ENCODE assay signal across 18 cellular contexts in genomic region chr3:105093371-105093770, GRCh38.
DNase-seq lines count a peak whose midpoint lies in the region; ATAC-seq and TF ChIP-seq lines count a peak whose summit lies in the region.
"Had no signal": no experiment of that assay in that cellular context is flagged by ENCODE, and none has a peak within 500 bp of the region (broad histone marks: within the 10 kb centered on the region; RNA-seq: fewer than 3 reads in every experiment).

No MANE protein-coding gene starts in this region.

- H3K9me3 ChIP-seq in WERI-Rb-1 (ENCODE audit: severe bottlenecking): no peaks in the 10 kb centered on the region
- H3K9me3 ChIP-seq in neural cell (ENCODE audit: low read length): no peaks in the 10 kb centered on the region
- no peaks in the 10 kb centered on the region for H3K9me3 ChIP-seq in transverse colon
- H3K9me3 ChIP-seq: BE2C, SK-N-SH had no signal

- WGBS in transverse colon (ENCODE audit: low coverage in 1 of 2), 2 donors: 62 to 91% methylated on average over 2 of the region's 2 CpGs

- no peaks in the 10 kb centered on the region for H3K9me2 ChIP-seq in neural cell (ENCODE audit: insufficient read depth, low read length)
- H3K9me2 ChIP-seq: SK-N-SH had no signal

- in situ Hi-C loops in transverse colon (cut with MboI; ENCODE audit: low pct_ligation_motif_present in 1 of 4, low pct_unique_long_range_greater_than_20kb in 1 of 4, low sequenced_read_pairs in 3 of 4): no loop called here

- no peak overlapping the region for H2AFZ ChIP-seq in neural cell (ENCODE audit: low read depth, low read length)

- H3K9ac ChIP-seq in neural cell (ENCODE audit: low read length): no peak overlapping the region
- H3K9ac ChIP-seq: SK-N-SH had no signal

- H3K4me1 ChIP-seq in transverse colon: no peaks in the 10 kb centered on the region
- H3K4me1 ChIP-seq: A549, BE2C had no signal

- no peaks in the 10 kb centered on the region for H3F3A ChIP-seq in neural cell (ENCODE audit: insufficient read depth, low read length, poor library complexity, severe bottlenecking)

- H3K4me2 ChIP-seq in neural cell (ENCODE audit: low read length): no peak overlapping the region
- H3K4me2 ChIP-seq: A549, SK-N-SH had no signal

- H3K4me3 ChIP-seq in WERI-Rb-1 (ENCODE audit: low read depth, low read length) (no peak overlapping the region), neural cell (ENCODE audit: low read length) (no peak overlapping the region), transverse colon (no peak overlapping the region)
- H3K4me3 ChIP-seq: A549 had no signal

- DNase-seq in NCI-H524 (lab: John Stamatoyannopoulos, UW): peak; percentile 97 to 99
- DNase-seq in WERI-Rb-1: peak; percentile 22
- DNase-seq in transverse colon: no peak
- no peak for DNase-seq in NCI-H446 treated with DMSO at 0.1 percent for 48 hours (lab: John Stamatoyannopoulos, UW)
- DNase-seq: BE2C, DMS153, NCI-H1105, NCI-H2029, NCI-H345, SIG-M5, SK-N-SH had no signal

- H3K36me3 ChIP-seq in WERI-Rb-1: no peaks in the 10 kb centered on the region
- no peaks in the 10 kb centered on the region for H3K36me3 ChIP-seq in neural cell (ENCODE audit: insufficient read depth, low read length)
- no peaks in the 10 kb centered on the region for H3K36me3 ChIP-seq in transverse colon
- H3K36me3 ChIP-seq: BE2C had no signal

- no peak for TF ChIP-seq RAD21 in neural cell (conservative IDR thresholded peaks at IDR 0.05)

- H3K27ac ChIP-seq in WERI-Rb-1 (no peak overlapping the region), neural cell (ENCODE audit: low read length) (no peak overlapping the region), transverse colon (no peak overlapping the region)
- H3K27ac ChIP-seq: A549 had no signal

- H4K20me1 ChIP-seq in neural cell (ENCODE audit: insufficient read depth): no peaks in the 10 kb centered on the region

- TF ChIP-seq EP300 in neural cell (conservative IDR thresholded peaks at IDR 0.05; ENCODE audit: poor library complexity, severe bottlenecking) (peak; percentile 57), transverse colon (IDR thresholded peaks at IDR 0.05; ENCODE audit: low read depth) (no peak)

- TF ChIP-seq CTCF in WERI-Rb-1 (IDR thresholded peaks at IDR 0.05; ENCODE audit: low read depth, low read length) (no peak), neural cell (IDR thresholded peaks at IDR 0.05; ENCODE audit: poor library complexity, severe bottlenecking) (no peak), transverse colon (IDR thresholded peaks at IDR 0.05) (no peak)

- intact Hi-C loops in transverse colon (cut with DNase I; ENCODE audit: low total_unique reads): no loop called here

- H3K27me3 ChIP-seq in WERI-Rb-1 (ENCODE audit: insufficient read depth, low read depth, severe bottlenecking) (no peaks in the 10 kb centered on the region), neural cell (ENCODE audit: insufficient read depth, low read depth, low read length) (no peaks in the 10 kb centered on the region), transverse colon (no peaks in the 10 kb centered on the region)
- H3K27me3 ChIP-seq: BE2C had no signal

- no peaks in the 10 kb centered on the region for H3K79me2 ChIP-seq in neural cell (replicated peaks; ENCODE audit: insufficient read depth, low read length)

- no peak for TF ChIP-seq POLR2A in transverse colon (IDR thresholded peaks at IDR 0.05)

- ATAC-seq in GM18511 (IDR thresholded peaks at IDR 0.05; ENCODE audit: unreplicated experiment) (peak; percentile 60), GM19397 (IDR thresholded peaks at IDR 0.05; ENCODE audit: unreplicated experiment) (no peak), HG03280 (IDR thresholded peaks at IDR 0.05; ENCODE audit: unreplicated experiment) (no peak)
- ATAC-seq: A549, HCT116, Panc1 had no signal

TF ChIP-seq in neural cell, 6 proteins besides CTCF, POLR2A, EP300 and RAD21:
- TF ChIP-seq REST (IDR thresholded peaks at IDR 0.05; ENCODE audit: borderline replicate concordance) (peak; percentile 60), TAF1 (IDR thresholded peaks at IDR 0.05; ENCODE audit: low read depth) (no peak)

Comparison
In these comparisons a context has a peak if more than half of its experiments do, and no peak if none do; other contexts are left out.
1. DNase-seq: peak in NCI-H524 (2 of 2) and WERI-Rb-1 (single experiment); none in transverse colon (single experiment) and NCI-H446 treated with DMSO at 0.1 percent for 48 hours (single experiment).